ENCODE assay signal across 8 cellular contexts in genomic region chr11:60912851-60913550, GRCh38.
A peak's percentile ranks its signal among the peaks of the same experiment; 100 is the strongest.
DNase-seq lines count a peak whose midpoint lies in the region; ATAC-seq, FAIRE-seq and TF ChIP-seq lines count a peak whose summit lies in the region.

No MANE protein-coding gene starts in this region.

- peaks cover 25% of the 10 kb centered on the region for H3K79me2 ChIP-seq in SU-DHL-6 (ENCODE audit: insufficient read depth, low read length)

- H3F3A ChIP-seq in SU-DHL-6 (ENCODE audit: insufficient read depth): peaks cover 10% of the 10 kb centered on the region

- no peaks in the 10 kb centered on the region for H4K20me1 ChIP-seq in SU-DHL-6 (ENCODE audit: low read depth, low read length)

- peak overlapping the region; percentile 93 for H3K4me2 ChIP-seq in SU-DHL-6 (ENCODE audit: low read depth, low read length, poor library complexity, severe bottlenecking)

- peak overlapping the region; percentile 96 for H2AFZ ChIP-seq in SU-DHL-6 (ENCODE audit: low read depth, low read length, severe bottlenecking)

- no peaks in the 10 kb centered on the region for H3K9me3 ChIP-seq in SU-DHL-6 (ENCODE audit: insufficient read depth, low read length)

- DNase-seq in GM06990 (ENCODE audit: extremely low read depth, insufficient read length) (no peak), fibroblast of mammary gland (ENCODE audit: low read depth) (no peak), D721Med (ENCODE audit: insufficient read length, low spot score) (no peak), COLO668 (lab: John Stamatoyannopoulos, UW; ENCODE audit: unreplicated experiment) (no peak)

- TF ChIP-seq CTCF in GM06990 (IDR thresholded peaks at IDR 0.05; ENCODE audit: insufficient read depth, low read length, poor library complexity, severe bottlenecking) (no peak), SU-DHL-6 (IDR thresholded peaks at IDR 0.05; ENCODE audit: insufficient read depth, low read length, poor library complexity, severe bottlenecking) (no peak), fibroblast of mammary gland (conservative IDR thresholded peaks at IDR 0.05; ENCODE audit: control insufficient read depth, insufficient read depth, low read depth, low read length) (no peak), D721Med (IDR thresholded peaks at IDR 0.05; ENCODE audit: insufficient read depth, missing control alignments) (no peak)

- no peak for ATAC-seq in GM18909 (IDR thresholded peaks at IDR 0.05; ENCODE audit: poor library complexity, unreplicated experiment)
- no peak for ATAC-seq in HG02678 (IDR thresholded peaks at IDR 0.05; ENCODE audit: unreplicated experiment)

- FAIRE-seq in D721Med (lab: Jason Lieb, UNC): no peak

- H3K36me3 ChIP-seq in GM06990 (ENCODE audit: control insufficient read depth, insufficient read depth, low read length) (no peaks in the 10 kb centered on the region), SU-DHL-6 (ENCODE audit: low read length) (no peaks in the 10 kb centered on the region), rectal smooth muscle tissue (ENCODE audit: control insufficient read depth, insufficient read depth, low read length) (no peaks in the 10 kb centered on the region)

- H3K27ac ChIP-seq in SU-DHL-6 (ENCODE audit: low read depth, low read length) (peak overlapping the region; percentile 69), rectal smooth muscle tissue (ENCODE audit: low read depth, low read length) (peak overlapping the region; percentile 88)

- no peaks in the 10 kb centered on the region for H3K9me2 ChIP-seq in SU-DHL-6 (replicated peaks; ENCODE audit: insufficient read depth, low read length)

- H3K27me3 ChIP-seq in GM06990 (replicated peaks; ENCODE audit: control insufficient read depth, insufficient read depth, low read length) (no peaks in the 10 kb centered on the region), SU-DHL-6 (ENCODE audit: low read length) (no peaks in the 10 kb centered on the region), rectal smooth muscle tissue (ENCODE audit: control insufficient read depth, insufficient read depth, low read length) (no peaks in the 10 kb centered on the region)

- H3K9ac ChIP-seq in SU-DHL-6 (ENCODE audit: low read length): peak overlapping the region; percentile 73
- H3K9ac ChIP-seq in rectal smooth muscle tissue (ENCODE audit: low read length): no peak overlapping the region

- H3K4me3 ChIP-seq in GM06990 (replicated peaks; ENCODE audit: low read depth, low read length): peak overlapping the region; percentile 76; the same call in 1 of the 2 replicates
- peak overlapping the region; percentile 60 for H3K4me3 ChIP-seq in SU-DHL-6 (ENCODE audit: insufficient read depth, low read length, poor library complexity, severe bottlenecking)
- peak overlapping the region; percentile 81 for H3K4me3 ChIP-seq in fibroblast of mammary gland (ENCODE audit: control insufficient read depth, low read depth, low read length)
- H3K4me3 ChIP-seq in rectal smooth muscle tissue (ENCODE audit: low read length): peak overlapping the region; percentile 92

- H3K4me1 ChIP-seq in rectal smooth muscle tissue (ENCODE audit: control insufficient read depth, insufficient read depth, low read length): peaks cover 11% of the 10 kb centered on the region
